17 cellular contexts compared by ENCODE assay signal in genomic region chr5:174307031-174307408, GRCh38.
"Had no signal": no experiment of that assay in that cellular context is flagged by ENCODE, and none has a peak within 500 bp of the region (broad histone marks: within the 10 kb centered on the region; RNA-seq: fewer than 3 reads in every experiment).

No MANE protein-coding gene starts in this region.

- H3K9me3 ChIP-seq: breast epithelium, gastrocnemius medialis, heart right ventricle, left lung, neutrophil, thyroid gland, vagina had no signal

- H3K9me3 Mint-ChIP-seq: naive thymus-derived CD8-positive, alpha-beta T cell had no signal

- H3K4me1 Mint-ChIP-seq: stimulated activated naive B cell treated with anti-CD40 and anti-IgM and Interleukin-4, amounts not matched to agents 10 μg/mL and 1 μg/mL and 100 μg/mL, for 72 hours had no signal

- H3K27ac ChIP-seq: breast epithelium, gastrocnemius medialis, heart right ventricle, left lung, neutrophil, thyroid gland, vagina had no signal

- H3K27ac Mint-ChIP-seq: naive thymus-derived CD8-positive, alpha-beta T cell; stimulated activated naive B cell treated with anti-CD40 and anti-IgM and Interleukin-4, amounts not matched to agents 10 μg/mL and 1 μg/mL and 100 μg/mL, for 72 hours had no signal

- ATAC-seq: gastrocnemius medialis; heart right ventricle; left lung; naive thymus-derived CD8-positive, alpha-beta T cell; stimulated activated naive B cell treated with anti-CD40 and anti-IgM and Interleukin-4, amounts not matched to agents 10 μg/mL and 1 μg/mL and 100 μg/mL, for 72 hours had no signal

- H3K36me3 Mint-ChIP-seq: naive thymus-derived CD8-positive, alpha-beta T cell had no signal

- H3K4me3 ChIP-seq: breast epithelium, gastrocnemius medialis, heart right ventricle, left lung, thyroid gland, vagina had no signal

- H3K4me1 ChIP-seq: breast epithelium had no signal

- H3K27me3 ChIP-seq: breast epithelium, gastrocnemius medialis, thyroid gland, vagina had no signal

- H3K36me3 ChIP-seq: breast epithelium, gastrocnemius medialis, heart right ventricle, left lung, neutrophil, thyroid gland, vagina had no signal

- DNase-seq: activated CD4-positive, CD25-positive, alpha-beta regulatory T cell treated with anti-CD3 and anti-CD28 coated beads, Interleukin-2, amount 50 U/mL, for 72 hours; activated naive CD4-positive, alpha-beta T cell; activated T-cell treated with anti-CD3 and anti-CD28 coated beads for 4 hours; cerebellar nuclear complex; dermis blood vessel endothelial cell; gastrocnemius medialis; heart right ventricle; left lung; naive thymus-derived CD8-positive, alpha-beta T cell; posterior cingulate gyrus; retina; stimulated activated CD4-positive, alpha-beta T cell treated with anti-CD3 and anti-CD28 coated beads, Interleukin-4, amount 100 ng/mL, for 1 hour; stimulated activated naive B cell treated with anti-CD40 and anti-IgM and Interleukin-4, amounts not matched to agents 10 μg/mL and 1 μg/mL and 100 μg/mL, for 72 hours; thyroid gland had no signal

- H3K4me3 Mint-ChIP-seq: naive thymus-derived CD8-positive, alpha-beta T cell; stimulated activated naive B cell treated with anti-CD40 and anti-IgM and Interleukin-4, amounts not matched to agents 10 μg/mL and 1 μg/mL and 100 μg/mL, for 72 hours had no signal
